ENCODE assay signal across 25 cellular contexts in the genomic region with DNA sequence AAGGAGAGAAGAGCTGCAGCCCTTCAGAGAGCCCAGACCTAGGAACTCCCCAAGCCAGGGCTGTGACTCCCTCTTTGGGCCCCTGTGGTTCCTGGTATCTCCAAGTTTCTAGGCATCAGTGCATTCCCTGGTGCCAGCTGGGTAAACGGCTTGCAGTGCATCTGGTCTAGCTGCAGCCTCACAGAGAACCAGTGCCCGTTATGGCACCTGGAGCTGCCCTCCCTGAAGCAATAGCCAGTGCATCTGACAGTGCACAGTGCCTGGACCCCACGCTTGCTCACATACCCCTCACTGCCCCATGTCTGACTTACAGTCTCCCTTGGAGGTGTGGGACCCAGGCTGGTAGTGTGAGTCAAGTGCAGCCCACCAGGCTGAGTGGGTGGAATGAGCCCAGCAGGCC. TPM values are rescaled to one million over a fixed set of nuclear protein-coding genes. Genes with fewer than 3 reads are reported as not detected.
"Had no signal": no experiment of that assay in that cellular context is flagged by ENCODE, and none has a peak within 500 bp of the region (broad histone marks: within the 10 kb centered on the region; RNA-seq: fewer than 3 reads in every experiment).

No MANE protein-coding gene starts in this region.

- H3K4me3 ChIP-seq: coronary artery, esophagus muscularis mucosa, gastroesophageal sphincter, heart left ventricle, left lung, prostate gland, right atrium auricular region, skin epidermis, suprapubic skin, transverse colon, vagina had no signal

- H3K27ac ChIP-seq: coronary artery, esophagus muscularis mucosa, foreskin keratinocyte, gastroesophageal sphincter, heart left ventricle, left lung, parathyroid adenoma, prostate gland, right atrium auricular region, skin epidermis, suprapubic skin, transverse colon, vagina had no signal

- H3K9me3 ChIP-seq: heart left ventricle, prostate gland, right atrium auricular region, suprapubic skin, transverse colon, vagina had no signal

- H3K27me3 ChIP-seq: esophagus muscularis mucosa, foreskin keratinocyte, gastroesophageal sphincter, heart left ventricle, left lung, right atrium auricular region, suprapubic skin, transverse colon, vagina had no signal

- DNase-seq: dermis blood vessel endothelial cell; effector memory CD4-positive, alpha-beta T cell; foreskin keratinocyte; heart left ventricle; hippocampal formation; left cardiac atrium; natural killer cell; stimulated activated CD4-positive, alpha-beta T cell treated with anti-CD3 and anti-CD28 coated beads, Interleukin-15, amount 100 ng/mL, for 24 hours; stimulated activated CD4-positive, alpha-beta T cell treated with anti-CD3 and anti-CD28 coated beads, Interleukin-2, amount 100 ng/mL, for 48 hours; stimulated activated naive CD4-positive, alpha-beta T cell; stimulated activated naive CD8-positive, alpha-beta T cell treated with anti-CD3 and anti-CD28 coated beads, Interleukin-15, amount 100 ng/mL, for 72 hours; transverse colon had no signal

- H2AFZ ChIP-seq: parathyroid adenoma had no signal

- H3K4me1 ChIP-seq: esophagus muscularis mucosa, foreskin keratinocyte, gastroesophageal sphincter, heart left ventricle, left lung, parathyroid adenoma, prostate gland, right atrium auricular region, suprapubic skin, vagina had no signal

- H3K36me3 ChIP-seq: esophagus muscularis mucosa, gastroesophageal sphincter, heart left ventricle, left lung, prostate gland, right atrium auricular region, suprapubic skin, transverse colon, vagina had no signal

- ATAC-seq: foreskin keratinocyte; left cardiac atrium; left lung; natural killer cell; stimulated activated naive CD8-positive, alpha-beta T cell treated with anti-CD3 and anti-CD28 coated beads, Interleukin-15, amount 100 ng/mL, for 72 hours had no signal

- H3K9ac ChIP-seq: parathyroid adenoma had no signal

RNA-seq across cellular contexts. Expression of gene LSAMP, which starts 52.1 kb away (rescaled TPM):
- total RNA-seq: dermis blood vessel endothelial cell, endothelial cell of umbilical vein, lung microvascular endothelial cell, mononuclear cell, natural killer cell had no signal
- polyA plus RNA-seq: endothelial cell of umbilical vein, foreskin keratinocyte had no signal
